ENCODE assay signal across 8 cellular contexts in the genomic region with DNA sequence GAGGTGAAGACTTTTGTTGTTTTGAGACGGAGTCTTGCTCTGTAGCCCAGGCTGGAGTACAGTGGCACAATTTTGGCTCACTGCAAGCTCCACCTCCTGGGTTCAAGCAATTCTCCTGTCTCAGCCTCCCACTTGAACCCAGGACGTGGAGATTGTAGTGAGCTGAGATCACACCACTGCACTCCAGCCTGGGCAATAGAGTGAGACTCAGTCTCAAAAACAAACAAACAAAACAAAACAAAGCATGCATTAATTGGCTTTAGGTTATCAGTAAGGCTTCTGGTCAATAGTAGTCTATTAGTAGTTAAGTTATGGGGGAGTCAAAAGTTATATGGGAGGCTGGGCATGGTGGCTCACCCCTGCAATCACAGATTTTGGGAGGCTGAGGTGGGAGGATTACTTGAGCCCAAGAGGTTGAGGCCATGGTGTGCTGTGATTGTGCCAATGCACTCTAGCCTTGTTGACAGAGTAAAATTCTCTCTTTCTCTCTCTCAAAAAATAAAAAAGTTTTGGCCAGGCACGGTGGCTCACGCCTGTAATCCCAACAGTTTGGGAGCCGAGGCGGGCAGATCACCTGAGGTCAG. TPM values are rescaled to one million over a fixed set of nuclear protein-coding genes. Genes with fewer than 3 reads are reported as not detected.
DNase-seq lines count a peak whose midpoint lies in the region; ATAC-seq, FAIRE-seq and TF ChIP-seq lines count a peak whose summit lies in the region.
"Not testable (repeated sequence)": the region's sequence is repeated elsewhere in the genome, so short reads cannot be mapped to it uniquely, and the experiment has no call there.
"Had no signal": no experiment of that assay in that cellular context is flagged by ENCODE, and none has a peak within 500 bp of the region (broad histone marks: within the 10 kb centered on the region; RNA-seq: fewer than 3 reads in every experiment).

No MANE protein-coding gene starts in this region.

- H3K27me3 ChIP-seq in CD4-positive, alpha-beta memory T cell (ENCODE audit: insufficient read depth, low read length); OCI-LY1 (ENCODE audit: insufficient read depth, low read length); GM12878 (replicated peaks in 1 of 2; ENCODE audit: control insufficient read depth in 2 of 2, insufficient read depth in 2 of 2, low read length in 1 of 2); keratinocyte (ENCODE audit: control insufficient read depth, extremely low read depth, insufficient read depth, low read length); neuronal stem cell (ENCODE audit: control insufficient read depth in 3 of 3, insufficient read depth in 3 of 3, low read depth in 1 of 3, low read length in 3 of 3): not testable (repeated sequence)

- not testable (repeated sequence) for H2BK120ac ChIP-seq in neuronal stem cell (ENCODE audit: low read depth, low read length)

- not testable (repeated sequence) for DNase-seq in CD4-positive, alpha-beta memory T cell; activated CD4-positive, alpha-beta T cell treated with anti-CD3 and anti-CD28 coated beads for 36 hours; activated T-cell treated with anti-CD3 and anti-CD28 coated beads, Interleukin-2, amount 50 U/mL, for 72 hours; GM12878 (ENCODE audit: low read depth, low spot score); keratinocyte (ENCODE audit: low read depth, low spot score); neuronal stem cell (ENCODE audit: low spot score)

- not testable (repeated sequence) for H3K23ac ChIP-seq in neuronal stem cell (ENCODE audit: low read depth, low read length, poor library complexity)

- not testable (repeated sequence) for H3K9me1 ChIP-seq in keratinocyte (ENCODE audit: control insufficient read depth, extremely low read depth, insufficient read depth, low read length)

- H3K4ac ChIP-seq in neuronal stem cell (ENCODE audit: low read length), result not testable (repeated sequence)

- dilution Hi-C loops in keratinocyte (cut with MboI; ENCODE audit: extremely low pct_ligation_motif_present, low sequenced_read_pairs), result not testable (repeated sequence)

- H3F3A ChIP-seq in OCI-LY1 (ENCODE audit: insufficient read depth, low read length), result not testable (repeated sequence)

- H3K36me3 ChIP-seq in CD4-positive, alpha-beta memory T cell (ENCODE audit: insufficient read depth, low read length); OCI-LY1 (ENCODE audit: insufficient read depth, low read length); GM12878 (ENCODE audit: control insufficient read depth in 2 of 2, insufficient read depth in 2 of 2, low read length in 1 of 2); keratinocyte (ENCODE audit: control insufficient read depth in 2 of 2, extremely low read depth in 1 of 2, insufficient read depth in 2 of 2, low read length in 2 of 2); neuronal stem cell (replicated peaks in 1 of 2; ENCODE audit: control insufficient read depth in 2 of 2, insufficient read depth in 2 of 2, low read length in 2 of 2): not testable (repeated sequence)

- not testable (repeated sequence) for H3K79me1 ChIP-seq in neuronal stem cell (ENCODE audit: low read depth, low read length)

- not testable (repeated sequence) for H3K9me3 Mint-ChIP-seq in CD4-positive, alpha-beta memory T cell; activated CD4-positive, alpha-beta T cell treated with anti-CD3 and anti-CD28 coated beads for 36 hours (ENCODE audit: low read depth); activated T-cell treated with anti-CD3 and anti-CD28 coated beads, Interleukin-2, amount 50 U/mL, for 72 hours

- H2AK5ac ChIP-seq in neuronal stem cell (ENCODE audit: low read depth, low read length), result not testable (repeated sequence)

- H2BK5ac ChIP-seq in neuronal stem cell (ENCODE audit: low read length), result not testable (repeated sequence)

- H3K9ac ChIP-seq in OCI-LY1 (ENCODE audit: low read length); GM12878 (ENCODE audit: control insufficient read depth, insufficient read depth, low read length); keratinocyte (ENCODE audit: control insufficient read depth, extremely low read depth, insufficient read depth, low read length); neuronal stem cell (ENCODE audit: low read depth, low read length, poor library complexity): not testable (repeated sequence)

- not testable (repeated sequence) for H3K9me2 ChIP-seq in OCI-LY1 (ENCODE audit: low read depth, low read length)

- H2BK12ac ChIP-seq in neuronal stem cell (ENCODE audit: low read length), result not testable (repeated sequence)

- H3K36me3 Mint-ChIP-seq in CD4-positive, alpha-beta memory T cell; activated CD4-positive, alpha-beta T cell treated with anti-CD3 and anti-CD28 coated beads for 36 hours (ENCODE audit: low read depth); activated T-cell treated with anti-CD3 and anti-CD28 coated beads, Interleukin-2, amount 50 U/mL, for 72 hours (ENCODE audit: insufficient read depth in 2 of 2): not testable (repeated sequence)

- RAD21 ChIA-PET in GM12878 (lab: Charles Lee; ENCODE audit: unreplicated experiment), result not testable (repeated sequence)

- TF ChIP-seq RAD21 in GM12878 (IDR thresholded peaks at IDR 0.05; ENCODE audit: insufficient read depth, low read depth, low read length), result not testable (repeated sequence)

- BruUV-seq in GM12878 (replicated peaks; lab: Mats Ljungman, UMichigan), result not testable (repeated sequence)

- H3K27me3 Mint-ChIP-seq in CD4-positive, alpha-beta memory T cell; activated CD4-positive, alpha-beta T cell treated with anti-CD3 and anti-CD28 coated beads for 36 hours; activated T-cell treated with anti-CD3 and anti-CD28 coated beads, Interleukin-2, amount 50 U/mL, for 72 hours (ENCODE audit: low read depth): not testable (repeated sequence)

- peak overlapping the region in 3 of 7 donors; percentile 53 to 94 (median 82) for H3K27ac Mint-ChIP-seq in CD4-positive, alpha-beta memory T cell
- H3K27ac Mint-ChIP-seq in activated CD4-positive, alpha-beta T cell treated with anti-CD3 and anti-CD28 coated beads for 36 hours, result peak overlapping the region; percentile 76
- peak overlapping the region; percentile 97 for H3K27ac Mint-ChIP-seq in activated T-cell treated with anti-CD3 and anti-CD28 coated beads, Interleukin-2, amount 50 U/mL, for 72 hours

- H3K4me2 ChIP-seq in OCI-LY1 (ENCODE audit: low read length) (peak overlapping the region; percentile 57; the same call in 1 of the 2 replicates), GM12878 (ENCODE audit: control insufficient read depth, insufficient read depth) (peak overlapping the region; percentile 7; the same call in 1 of the 2 replicates), keratinocyte (ENCODE audit: control insufficient read depth, extremely low read depth, insufficient read depth, low read depth, low read length) (peak overlapping the region; percentile 64)
- not testable (repeated sequence) for H3K4me2 ChIP-seq in neuronal stem cell (ENCODE audit: insufficient read depth, low read length, poor library complexity, severe bottlenecking)

- ATAC-seq in activated CD4-positive, alpha-beta T cell treated with anti-CD3 and anti-CD28 coated beads for 36 hours; activated T-cell treated with anti-CD3 and anti-CD28 coated beads, Interleukin-2, amount 50 U/mL, for 72 hours (replicated peaks in 1 of 2); GM12878: not testable (repeated sequence)

- not testable (repeated sequence) for H3K79me2 ChIP-seq in OCI-LY1 (ENCODE audit: insufficient read depth, low read length); GM12878 (ENCODE audit: control insufficient read depth, insufficient read depth, low read length); keratinocyte (ENCODE audit: control insufficient read depth, insufficient read depth, low read length)

- H3K4me1 Mint-ChIP-seq in CD4-positive, alpha-beta memory T cell, result peaks cover 0 to 10% (median 3%) of the 10 kb centered on the region in 4 donors
- H3K4me1 Mint-ChIP-seq in activated CD4-positive, alpha-beta T cell treated with anti-CD3 and anti-CD28 coated beads for 36 hours, result not testable (repeated sequence)
- H3K4me1 Mint-ChIP-seq in activated T-cell treated with anti-CD3 and anti-CD28 coated beads, Interleukin-2, amount 50 U/mL, for 72 hours (ENCODE audit: low read depth), result peaks cover 12% of the 10 kb centered on the region

- in situ Hi-C loops in GM12878 (cut with MboI), result not testable (repeated sequence)

- H4K8ac ChIP-seq in neuronal stem cell (ENCODE audit: low read depth, low read length), result not testable (repeated sequence)

- not testable (repeated sequence) for H2AFZ ChIP-seq in OCI-LY1 (ENCODE audit: low read length)
- H2AFZ ChIP-seq in GM12878 (ENCODE audit: control insufficient read depth, low read depth, low read length), result peak overlapping the region; percentile 66
- peak overlapping the region; percentile 77 for H2AFZ ChIP-seq in keratinocyte (ENCODE audit: control insufficient read depth, low read length)
- H2AFZ ChIP-seq in neuronal stem cell (ENCODE audit: low read length), result peak overlapping the region; percentile 28

- CTCF ChIA-PET in CD4-positive, alpha-beta memory T cell (lab: Charles Lee; ENCODE audit: partially characterized antibody), result interaction anchor here (0.7 to 1.7 kb wide), 3 partner anchors 10 to 156 kb away, joined by 4 to 5 read pairs (median 4); partner anchors contain the start of gene ARL6IP1
- CTCF ChIA-PET in activated CD4-positive, alpha-beta T cell treated with anti-CD3 and anti-CD28 coated beads for 36 hours (lab: Charles Lee), result interaction anchor here (0.9 kb wide), 1 partner anchor 31 kb away, joined by 4 read pairs; no protein-coding TSS in a partner anchor
- CTCF ChIA-PET in GM12878 (lab: Yijun Ruan, JAX), result interaction anchor here (0.6 to 2.6 kb wide), 3 partner anchors 13 to 155 kb away, joined by 3 to 11 read pairs (median 3); partner anchors contain the start of gene ARL6IP1

- not testable (repeated sequence) for H3K18ac ChIP-seq in neuronal stem cell (ENCODE audit: low read length)

- H3K14ac ChIP-seq in neuronal stem cell (ENCODE audit: low read length), result not testable (repeated sequence)

- not testable (repeated sequence) for TF ChIP-seq EP300 in GM12878 (IDR thresholded peaks at IDR 0.05; ENCODE audit: borderline replicate concordance in 1 of 2, control insufficient read depth in 1 of 2, low read depth in 2 of 2, low read length in 2 of 2)

- 54% methylated on average over 6 of the region's 6 CpGs for WGBS in GM12878 (ENCODE audit: insufficient coverage, insufficient replicate concordance, low lambda C conversion rate, missing lambda C conversion rate)
- no CpG with 5 or more reads among the region's 6 CpGs for WGBS in neuronal stem cell (ENCODE audit: extremely low coverage in 2 of 2, insufficient read length in 2 of 2, insufficient replicate concordance in 1 of 2), 2 donors

- not testable (repeated sequence) for H3K4me1 ChIP-seq in CD4-positive, alpha-beta memory T cell (ENCODE audit: insufficient read depth, low read length); GM12878 (ENCODE audit: control insufficient read depth, insufficient read depth, low read length)
- H3K4me1 ChIP-seq in OCI-LY1 (ENCODE audit: insufficient read depth, low read length, severe bottlenecking), result peaks cover 10% of the 10 kb centered on the region
- peaks cover 28% of the 10 kb centered on the region for H3K4me1 ChIP-seq in keratinocyte (ENCODE audit: control insufficient read depth, extremely low read depth, insufficient read depth, low read length)
- H3K4me1 ChIP-seq in neuronal stem cell (ENCODE audit: control insufficient read depth in 2 of 2, insufficient read depth in 1 of 2, low read depth in 1 of 2, low read length in 2 of 2), result peaks cover 5 to 11% of the 10 kb centered on the region in 2 donors

- not testable (repeated sequence) for TF ChIP-seq CTCF in OCI-LY1 (IDR thresholded peaks at IDR 0.05; ENCODE audit: low read length); GM12878 (IDR thresholded peaks at IDR 0.05 in 2 of 3, conservative IDR thresholded peaks at IDR 0.05 in 1 of 3; ENCODE audit: control insufficient read depth in 2 of 3, extremely low read depth in 1 of 3, insufficient read depth in 1 of 3, low read depth in 3 of 3, low read length in 3 of 3); keratinocyte (optimal IDR thresholded peaks at IDR 0.05 in 1 of 3, IDR thresholded peaks at IDR 0.05 in 1 of 3, conservative IDR thresholded peaks at IDR 0.05 in 1 of 3; ENCODE audit: extremely low read depth in 1 of 3, insufficient read depth in 2 of 3, low read length in 3 of 3)

- H3K27ac ChIP-seq in CD4-positive, alpha-beta memory T cell (ENCODE audit: low read depth, low read length); OCI-LY1 (ENCODE audit: low read depth, low read length, poor library complexity, severe bottlenecking); GM12878 (ENCODE audit: control insufficient read depth, insufficient read depth); keratinocyte (ENCODE audit: control insufficient read depth, insufficient read depth, low read length); neuronal stem cell (replicated peaks; ENCODE audit: low read length): not testable (repeated sequence)

- not testable (repeated sequence) for FAIRE-seq in GM12878 (lab: Jason Lieb, UNC); keratinocyte (lab: Jason Lieb, UNC)

- not testable (repeated sequence) for H2BK15ac ChIP-seq in neuronal stem cell (ENCODE audit: low read length)

- intact Hi-C loops in CD4-positive, alpha-beta memory T cell (cut with micrococcal nuclease); activated CD4-positive, alpha-beta T cell treated with anti-CD3 and anti-CD28 coated beads for 36 hours (cut with DNase I, micrococcal nuclease); GM12878 (cut with micrococcal nuclease; ENCODE audit: unreplicated experiment): not testable (repeated sequence)

- TF ChIP-seq POLR2A in GM12878 (IDR thresholded peaks at IDR 0.05; ENCODE audit: low read depth, low read length), result not testable (repeated sequence)

- H3K4me3 ChIP-seq in CD4-positive, alpha-beta memory T cell (ENCODE audit: low read length in 2 of 2); neuronal stem cell (ENCODE audit: low read length in 2 of 2): not testable (repeated sequence)
- H3K4me3 ChIP-seq in OCI-LY1 (ENCODE audit: low read depth, low read length, poor library complexity, severe bottlenecking) (peak overlapping the region; percentile 51), GM12878 (peak overlapping the region; percentile 51), keratinocyte (ENCODE audit: control insufficient read depth in 2 of 3, extremely low read depth in 1 of 3, insufficient read depth in 2 of 3, low read depth in 1 of 3, low read length in 3 of 3) (peak overlapping the region in 1 of 3 experiments; percentile 22)

- POLR2A ChIA-PET in CD4-positive, alpha-beta memory T cell (lab: Charles Lee; ENCODE audit: partially characterized antibody); activated CD4-positive, alpha-beta T cell treated with anti-CD3 and anti-CD28 coated beads for 36 hours (lab: Charles Lee); GM12878 (lab: Charles Lee): not testable (repeated sequence)

- H3K9me3 ChIP-seq in CD4-positive, alpha-beta memory T cell (ENCODE audit: control insufficient read depth in 1 of 2, low read length in 2 of 2); OCI-LY1 (ENCODE audit: low read length); GM12878 (replicated peaks; ENCODE audit: control insufficient read depth, insufficient read depth, low read length); keratinocyte (ENCODE audit: control insufficient read depth, low read depth, low read length); neuronal stem cell (replicated peaks in 1 of 2; ENCODE audit: control insufficient read depth in 2 of 2, insufficient read depth in 1 of 2, low read depth in 1 of 2, low read length in 2 of 2): not testable (repeated sequence)

- not testable (repeated sequence) for H4K20me1 ChIP-seq in OCI-LY1 (ENCODE audit: insufficient read depth, low read length); GM12878 (ENCODE audit: control insufficient read depth, insufficient read depth); keratinocyte (ENCODE audit: control insufficient read depth, extremely low read depth, insufficient read depth, low read length)

- peak overlapping the region in 7 of 8 donors; percentile 81 to 92 (median 85) for H3K4me3 Mint-ChIP-seq in CD4-positive, alpha-beta memory T cell
- H3K4me3 Mint-ChIP-seq in activated CD4-positive, alpha-beta T cell treated with anti-CD3 and anti-CD28 coated beads for 36 hours, result peak overlapping the region; percentile 56
- H3K4me3 Mint-ChIP-seq in activated T-cell treated with anti-CD3 and anti-CD28 coated beads, Interleukin-2, amount 50 U/mL, for 72 hours, result peak overlapping the region; percentile 85 to 87

- H4K91ac ChIP-seq in neuronal stem cell (ENCODE audit: low read depth, low read length, poor library complexity), result not testable (repeated sequence)

- SMC1A ChIA-PET in GM12878 (lab: Charles Lee; ENCODE audit: uncharacterized antibody, unreplicated experiment), result not testable (repeated sequence)

RNA-seq across cellular contexts. Expression of gene TMC7, which starts 27.0 kb away (rescaled TPM):
- not detected for total RNA-seq in CD4-positive, alpha-beta memory T cell
- not detected for polyA plus RNA-seq in CD4-positive, alpha-beta memory T cell
- total RNA-seq in activated CD4-positive, alpha-beta T cell treated with anti-CD3 and anti-CD28 coated beads for 36 hours, result not detected
- total RNA-seq in activated T-cell treated with anti-CD3 and anti-CD28 coated beads, Interleukin-2, amount 50 U/mL, for 72 hours, result under 1 TPM in 1 of 2 donors, not detected in 1; 0.10 TPM
- total RNA-seq in GM12878 (2013; cell fraction: nucleolus; rRNA removed), result not detected in 2 replicates
- not detected in 2 replicates for total RNA-seq in GM12878 (2014; rRNA removed)
- total RNA-seq in GM12878 (2014; rRNA removed; fragmentation: Illumina TruSeq; extraction: Trizol), result not detected in 2 replicates
- total RNA-seq in GM12878 (2021), result not detected in 2 replicates
- polyA plus RNA-seq in GM12878 (2011; ENCODE audit: low read depth), result not detected
- polyA plus RNA-seq in GM12878 (2011; rRNA removed), result not detected in 2 replicates
- not detected in 2 replicates for polyA plus RNA-seq in GM12878 (2011; cell fraction: cytosol; rRNA removed)
- not detected in 2 replicates for polyA plus RNA-seq in GM12878 (2011; cell fraction: nucleus; rRNA removed)
- polyA plus RNA-seq in GM12878 (2012), result not detected in 2 replicates
- 0.14 TPM in 1 of 2 replicates, not detected in the other for polyA plus RNA-seq in GM12878 (2014; fragmentation: Illumina TruSeq; extraction: Trizol)
- polyA plus RNA-seq in GM12878 (2014; fragmentation: Nextera tagmentation; extraction: Ambion mirVana), result not detected
- polyA plus RNA-seq in GM12878 (2014; rRNA removed), result not detected in 2 replicates
- under 1 TPM in 1 of 2 experiments, not detected in 1; 0.15 TPM for polyA plus RNA-seq in GM12878 (2016; fragmentation: Nextera tagmentation; extraction: Ambion mirVana)
- not detected in 2 replicates for polyA minus RNA-seq in GM12878 (2011; rRNA and poly(A)+ RNA removed)
- polyA minus RNA-seq in GM12878 (2011; cell fraction: cytosol; rRNA and poly(A)+ RNA removed), result not detected in 2 replicates
- polyA minus RNA-seq in GM12878 (2011; cell fraction: nucleus; rRNA and poly(A)+ RNA removed), result not detected in 2 replicates
- polyA plus RNA-seq in keratinocyte, result 6.4 to 8.5 TPM (median 6.4 TPM) in 3 replicates
- polyA plus RNA-seq in keratinocyte (2011; ENCODE audit: low read depth), result 4.9 TPM
- polyA plus RNA-seq in keratinocyte (2011; cell fraction: cytosol; rRNA removed), result 2.9 and 5.0 TPM in 2 replicates
- 11.3 and 11.9 TPM in 2 replicates for polyA plus RNA-seq in keratinocyte (2011; cell fraction: nucleus; rRNA removed)
- 2.8 and 5.1 TPM in 2 replicates for polyA plus RNA-seq in keratinocyte (2012; ENCODE audit: low replicate concordance)
- 7.1 to 11.0 TPM (median 9.1 TPM) in 3 replicates for polyA minus RNA-seq in keratinocyte
- polyA minus RNA-seq in keratinocyte (2011; cell fraction: cytosol; rRNA and poly(A)+ RNA removed), result 5.9 TPM
- polyA minus RNA-seq in keratinocyte (2011; cell fraction: nucleus; rRNA and poly(A)+ RNA removed), result 7.4 and 13.6 TPM in 2 replicates
- polyA plus RNA-seq in neuronal stem cell (2013, experiment 1 of 2), result 6.0 TPM
- polyA plus RNA-seq in neuronal stem cell (2013, experiment 2 of 2), result 6.2 TPM
- polyA plus RNA-seq: IgD-negative memory B cell had no signal

RNA-seq across cellular contexts. Expression of gene SMG1, which starts 30.5 kb away (rescaled TPM):
- 100 to 1,000 TPM; 170 to 177 TPM for total RNA-seq in CD4-positive, alpha-beta memory T cell
- polyA plus RNA-seq in CD4-positive, alpha-beta memory T cell, result 10 to 100 TPM in 1 of 2 donors, 1 to 10 TPM in 1; 5.4 to 19.0 TPM
- 100 to 1,000 TPM in 1 of 2 experiments, 10 to 100 TPM in 1; 82.2 to 101 TPM for total RNA-seq in activated CD4-positive, alpha-beta T cell treated with anti-CD3 and anti-CD28 coated beads for 36 hours
- total RNA-seq in activated T-cell treated with anti-CD3 and anti-CD28 coated beads, Interleukin-2, amount 50 U/mL, for 72 hours, result 100 to 1,000 TPM; 165 to 171 TPM
- total RNA-seq in GM12878 (2013; cell fraction: nucleolus; rRNA removed), result 498 and 524 TPM in 2 replicates
- total RNA-seq in GM12878 (2014; rRNA removed) (41.4 and 42.9 TPM in 2 replicates), GM12878 (2014; rRNA removed; fragmentation: Illumina TruSeq; extraction: Trizol) (41.1 and 47.2 TPM in 2 replicates), GM12878 (2021) (66.7 and 66.8 TPM in 2 replicates)
- 18.4 TPM for polyA plus RNA-seq in GM12878 (2011; ENCODE audit: low read depth)
- polyA plus RNA-seq in GM12878 (2011; rRNA removed) (55.2 and 66.4 TPM in 2 replicates), GM12878 (2014; fragmentation: Illumina TruSeq; extraction: Trizol) (44.8 and 49.5 TPM in 2 replicates), GM12878 (2014; fragmentation: Nextera tagmentation; extraction: Ambion mirVana) (1 to 10 TPM; 3.9 to 4.2 TPM), GM12878 (2014; rRNA removed) (28.3 and 32.8 TPM in 2 replicates), GM12878 (2016; fragmentation: Nextera tagmentation; extraction: Ambion mirVana) (10 to 100 TPM; 19.8 to 22.9 TPM), keratinocyte (26.6 to 34.2 TPM (median 27.6 TPM) in 3 replicates)
- 28.3 and 30.0 TPM in 2 replicates for polyA plus RNA-seq in GM12878 (2011; cell fraction: cytosol; rRNA removed)
- 64.2 and 76.9 TPM in 2 replicates for polyA plus RNA-seq in GM12878 (2011; cell fraction: nucleus; rRNA removed)
- polyA plus RNA-seq in GM12878 (2012), result 22.8 and 24.4 TPM in 2 replicates
- polyA minus RNA-seq in GM12878 (2011; rRNA and poly(A)+ RNA removed), result 190 and 294 TPM in 2 replicates
- polyA minus RNA-seq in GM12878 (2011; cell fraction: cytosol; rRNA and poly(A)+ RNA removed), result 53.7 and 56.9 TPM in 2 replicates
- polyA minus RNA-seq in GM12878 (2011; cell fraction: nucleus; rRNA and poly(A)+ RNA removed), result 169 and 246 TPM in 2 replicates
- polyA plus RNA-seq in keratinocyte (2011; ENCODE audit: low read depth), result 21.6 TPM
- polyA plus RNA-seq in keratinocyte (2011; cell fraction: cytosol; rRNA removed), result 10.2 and 19.2 TPM in 2 replicates
- 64.7 and 80.2 TPM in 2 replicates for polyA plus RNA-seq in keratinocyte (2011; cell fraction: nucleus; rRNA removed)
- 17.2 and 17.5 TPM in 2 replicates for polyA plus RNA-seq in keratinocyte (2012; ENCODE audit: low replicate concordance)
- polyA minus RNA-seq in keratinocyte, result 77.6 to 221 TPM (median 119 TPM) in 3 replicates
- polyA minus RNA-seq in keratinocyte (2011; cell fraction: cytosol; rRNA and poly(A)+ RNA removed), result 28.2 TPM
- 171 and 294 TPM in 2 replicates for polyA minus RNA-seq in keratinocyte (2011; cell fraction: nucleus; rRNA and poly(A)+ RNA removed)
- polyA plus RNA-seq in neuronal stem cell (2013, experiment 1 of 2), result 10.9 TPM
- polyA plus RNA-seq in neuronal stem cell (2013, experiment 2 of 2), result 12.0 TPM
